ENCODE assay signal across 8 cellular contexts in genomic region chr4:39031590-39032020, GRCh38. TPM values are rescaled to one million over a fixed set of nuclear protein-coding genes. Genes with fewer than 3 reads are reported as not detected.
DNase-seq lines count a peak whose midpoint lies in the region; FAIRE-seq and TF ChIP-seq lines count a peak whose summit lies in the region.
"Not testable (repeated sequence)": the region's sequence is repeated elsewhere in the genome, so short reads cannot be mapped to it uniquely, and the experiment has no call there.
"Had no signal": no experiment of that assay in that cellular context is flagged by ENCODE, and none has a peak within 500 bp of the region (broad histone marks: within the 10 kb centered on the region; RNA-seq: fewer than 3 reads in every experiment).

No MANE protein-coding gene starts in this region.

- DNase-seq in GM06990 (ENCODE audit: extremely low read depth, insufficient read length); MG63; brain microvascular endothelial cell; keratinocyte (ENCODE audit: low read depth, low spot score): not testable (repeated sequence)
- peak; percentile 47 to 50 for DNase-seq in activated T-cell treated with anti-CD3 and anti-CD28 coated beads, Interleukin-2, amount 50 U/mL, for 48 hours

- not testable (repeated sequence) for H4K20me1 ChIP-seq in SU-DHL-6 (ENCODE audit: low read depth, low read length); keratinocyte (ENCODE audit: control insufficient read depth, extremely low read depth, insufficient read depth, low read length)

- not testable (repeated sequence) for H3K36me3 ChIP-seq in GM06990 (ENCODE audit: control insufficient read depth, insufficient read depth, low read length); MG63; SU-DHL-6 (ENCODE audit: low read length); brain microvascular endothelial cell (replicated peaks); keratinocyte (ENCODE audit: control insufficient read depth in 2 of 2, extremely low read depth in 1 of 2, insufficient read depth in 2 of 2, low read length in 2 of 2); skeletal muscle satellite cell (ENCODE audit: insufficient read depth, low read length)

- H3K9me1 ChIP-seq in keratinocyte (ENCODE audit: control insufficient read depth, extremely low read depth, insufficient read depth, low read length): not testable (repeated sequence)

- not testable (repeated sequence) for TF ChIP-seq CTCF in GM06990 (IDR thresholded peaks at IDR 0.05; ENCODE audit: insufficient read depth, low read length, poor library complexity, severe bottlenecking); SU-DHL-6 (IDR thresholded peaks at IDR 0.05; ENCODE audit: insufficient read depth, low read length, poor library complexity, severe bottlenecking); brain microvascular endothelial cell (IDR thresholded peaks at IDR 0.05; ENCODE audit: low read depth, low read length, missing control alignments); keratinocyte (optimal IDR thresholded peaks at IDR 0.05 in 1 of 3, IDR thresholded peaks at IDR 0.05 in 1 of 3, conservative IDR thresholded peaks at IDR 0.05 in 1 of 3; ENCODE audit: extremely low read depth in 1 of 3, insufficient read depth in 2 of 3, low read length in 3 of 3)

- peaks cover 47% of the 10 kb centered on the region for H3K79me2 ChIP-seq in SU-DHL-6 (ENCODE audit: insufficient read depth, low read length)
- not testable (repeated sequence) for H3K79me2 ChIP-seq in keratinocyte (ENCODE audit: control insufficient read depth, insufficient read depth, low read length)

- H3K4me1 ChIP-seq in keratinocyte (ENCODE audit: control insufficient read depth, extremely low read depth, insufficient read depth, low read length): peaks cover 21% of the 10 kb centered on the region
- H3K4me1 ChIP-seq in skeletal muscle satellite cell (ENCODE audit: control insufficient read depth, insufficient read depth, low read length): peaks cover 40% of the 10 kb centered on the region

- not testable (repeated sequence) for H3K27me3 ChIP-seq in GM06990 (replicated peaks; ENCODE audit: control insufficient read depth, insufficient read depth, low read length); MG63; SU-DHL-6 (ENCODE audit: low read length); brain microvascular endothelial cell (replicated peaks); keratinocyte (ENCODE audit: control insufficient read depth, extremely low read depth, insufficient read depth, low read length); skeletal muscle satellite cell (ENCODE audit: control insufficient read depth, insufficient read depth, low read length)

- in situ Hi-C loops in brain microvascular endothelial cell (cut with HindIII; ENCODE audit: low pct_ligation_motif_present, low sequenced_read_pairs): not testable (repeated sequence)

- H3K9me3 ChIP-seq in MG63; SU-DHL-6 (ENCODE audit: insufficient read depth, low read length); keratinocyte (ENCODE audit: control insufficient read depth, low read depth, low read length); skeletal muscle satellite cell (replicated peaks; ENCODE audit: low read length): not testable (repeated sequence)

- peak overlapping the region; percentile 93 for H3K27ac ChIP-seq in SU-DHL-6 (ENCODE audit: low read depth, low read length)
- H3K27ac ChIP-seq in brain microvascular endothelial cell: peak overlapping the region; percentile 71
- peak overlapping the region; percentile 66 for H3K27ac ChIP-seq in keratinocyte (ENCODE audit: control insufficient read depth, insufficient read depth, low read length)

- not testable (repeated sequence) for FAIRE-seq in keratinocyte (lab: Jason Lieb, UNC)

- peaks cover 77% of the 10 kb centered on the region for H3F3A ChIP-seq in SU-DHL-6 (ENCODE audit: insufficient read depth)

- dilution Hi-C loops in keratinocyte (cut with MboI; ENCODE audit: extremely low pct_ligation_motif_present, low sequenced_read_pairs): not testable (repeated sequence)

- H2AFZ ChIP-seq in SU-DHL-6 (ENCODE audit: low read depth, low read length, severe bottlenecking); keratinocyte (ENCODE audit: control insufficient read depth, low read length): not testable (repeated sequence)

- H3K4me2 ChIP-seq in SU-DHL-6 (ENCODE audit: low read depth, low read length, poor library complexity, severe bottlenecking) (peak overlapping the region; percentile 99), skeletal muscle satellite cell (ENCODE audit: low read length) (peak overlapping the region; percentile 59)
- H3K4me2 ChIP-seq in keratinocyte (ENCODE audit: control insufficient read depth, extremely low read depth, insufficient read depth, low read depth, low read length): not testable (repeated sequence)

- H3K9me2 ChIP-seq in SU-DHL-6 (replicated peaks; ENCODE audit: insufficient read depth, low read length): not testable (repeated sequence)

- peak overlapping the region; percentile 66 for H3K9ac ChIP-seq in SU-DHL-6 (ENCODE audit: low read length)
- H3K9ac ChIP-seq in keratinocyte (ENCODE audit: control insufficient read depth, extremely low read depth, insufficient read depth, low read length): not testable (repeated sequence)
- peak overlapping the region; percentile 50 for H3K9ac ChIP-seq in skeletal muscle satellite cell (ENCODE audit: low read depth, low read length)

- H3K4me3 ChIP-seq in GM06990 (replicated peaks; ENCODE audit: low read depth, low read length) (peak overlapping the region; percentile 55), MG63 (peak overlapping the region; percentile 22), SU-DHL-6 (ENCODE audit: insufficient read depth, low read length, poor library complexity, severe bottlenecking) (peak overlapping the region; percentile 73), brain microvascular endothelial cell (ENCODE audit: low read depth, low read length) (peak overlapping the region; percentile 31), skeletal muscle satellite cell (ENCODE audit: low read length) (peak overlapping the region; percentile 27)
- not testable (repeated sequence) for H3K4me3 ChIP-seq in keratinocyte (ENCODE audit: control insufficient read depth in 2 of 3, extremely low read depth in 1 of 3, insufficient read depth in 2 of 3, low read depth in 1 of 3, low read length in 3 of 3)

RNA-seq across cellular contexts. Expression of gene TMEM156, which starts 0.6 kb away (rescaled TPM):
- 12.1 and 12.2 TPM in 2 replicates for total RNA-seq in MG63 (2014; rRNA removed; shearing (Covaris generic); ENCODE audit: low replicate concordance)
- 0.15 to 0.68 TPM (median 0.19 TPM) in 3 replicates for polyA plus RNA-seq in keratinocyte
- polyA plus RNA-seq in keratinocyte (2011; ENCODE audit: low read depth): not detected
- polyA plus RNA-seq in keratinocyte (2011; cell fraction: cytosol; rRNA removed): 0.29 and 0.35 TPM in 2 replicates
- polyA plus RNA-seq in keratinocyte (2011; cell fraction: nucleus; rRNA removed): 0.09 and 0.23 TPM in 2 replicates
- polyA plus RNA-seq in keratinocyte (2012; ENCODE audit: low replicate concordance): 0.08 TPM in 1 of 2 replicates, not detected in the other
- polyA minus RNA-seq in keratinocyte: 0.45 TPM in 1 of 3 replicates, not detected in the others
- not detected for polyA minus RNA-seq in keratinocyte (2011; cell fraction: cytosol; rRNA and poly(A)+ RNA removed)
- polyA minus RNA-seq in keratinocyte (2011; cell fraction: nucleus; rRNA and poly(A)+ RNA removed): not detected in 2 replicates
- total RNA-seq in skeletal muscle satellite cell (2012; rRNA removed): 0.87 and 3.3 TPM in 2 replicates
- total RNA-seq: suprapubic skin had no signal

RNA-seq across cellular contexts. Expression of gene KLHL5, which starts 30.4 kb away (rescaled TPM):
- 50.8 and 78.7 TPM in 2 replicates for total RNA-seq in MG63 (2014; rRNA removed; shearing (Covaris generic); ENCODE audit: low replicate concordance)
- 17.9 to 32.1 TPM (median 25.4 TPM) in 3 replicates for polyA plus RNA-seq in keratinocyte
- polyA plus RNA-seq in keratinocyte (2011; ENCODE audit: low read depth): 25.7 TPM
- 18.6 and 24.6 TPM in 2 replicates for polyA plus RNA-seq in keratinocyte (2011; cell fraction: cytosol; rRNA removed)
- 14.3 and 18.5 TPM in 2 replicates for polyA plus RNA-seq in keratinocyte (2011; cell fraction: nucleus; rRNA removed)
- polyA plus RNA-seq in keratinocyte (2012; ENCODE audit: low replicate concordance): 10.4 and 26.6 TPM in 2 replicates
- polyA minus RNA-seq in keratinocyte: 17.3 to 57.6 TPM (median 28.0 TPM) in 3 replicates
- 23.2 TPM for polyA minus RNA-seq in keratinocyte (2011; cell fraction: cytosol; rRNA and poly(A)+ RNA removed)
- 12.8 and 23.0 TPM in 2 replicates for polyA minus RNA-seq in keratinocyte (2011; cell fraction: nucleus; rRNA and poly(A)+ RNA removed)
- total RNA-seq in skeletal muscle satellite cell (2012; rRNA removed): 40.0 and 67.4 TPM in 2 replicates
